Comparison of ENCODE assay signal across 8 cellular contexts in genomic region chr6:29976253-29976587, GRCh38. TPM values are rescaled to one million over a fixed set of nuclear protein-coding genes. Genes with fewer than 3 reads are reported as not detected.
DNase-seq lines count a peak whose midpoint lies in the region; ATAC-seq and TF ChIP-seq lines count a peak whose summit lies in the region.

No MANE protein-coding gene starts in this region.

- no peak for DNase-seq in T-helper 17 cell
- DNase-seq in fibroblast of mammary gland (ENCODE audit: low read depth) = no peak
- no peak for DNase-seq in psoas muscle
- no peak for DNase-seq in erythroblast (lab: John Stamatoyannopoulos, UW)
- DNase-seq in T-helper 9 cell = no peak

- peak; percentile 14 for ATAC-seq in GM18907 (IDR thresholded peaks at IDR 0.05; ENCODE audit: unreplicated experiment)
- ATAC-seq in T-helper 17 cell = no peak
- ATAC-seq in psoas muscle = no peak
- no peak for ATAC-seq in HG03095 (IDR thresholded peaks at IDR 0.05; ENCODE audit: unreplicated experiment)
- ATAC-seq in GM21529 (IDR thresholded peaks at IDR 0.05; ENCODE audit: unreplicated experiment) = no peak

- H3K4me3 ChIP-seq in fibroblast of mammary gland (ENCODE audit: control insufficient read depth, low read depth, low read length) (peak overlapping the region; percentile 56), psoas muscle (peak overlapping the region; percentile 75)

- 16 to 24% (median 20%) methylated on average over 8 of the region's 8 CpGs for WGBS in psoas muscle, 3 donors

- no peaks in the 10 kb centered on the region for H3K36me3 ChIP-seq in psoas muscle (ENCODE audit: insufficient read depth in 1 of 2, low read depth in 1 of 2)

- peaks cover 14% of the 10 kb centered on the region for H3K4me1 ChIP-seq in psoas muscle

- TF ChIP-seq CTCF in fibroblast of mammary gland (conservative IDR thresholded peaks at IDR 0.05; ENCODE audit: control insufficient read depth, insufficient read depth, low read depth, low read length) = no peak
- no peak for TF ChIP-seq CTCF in psoas muscle (IDR thresholded peaks at IDR 0.05)

- peak overlapping the region; percentile 92 for H3K27ac ChIP-seq in psoas muscle

- H3K36me3 Mint-ChIP-seq in T-helper 17 cell (ENCODE audit: low read depth) = peaks cover 19% of the 10 kb centered on the region

- H3K9me3 ChIP-seq in T-helper 17 cell (ENCODE audit: control insufficient read depth, low read length, poor library complexity, severe bottlenecking) (no peaks in the 10 kb centered on the region), psoas muscle (no peaks in the 10 kb centered on the region)

- TF ChIP-seq POLR2A in erythroblast (IDR thresholded peaks at IDR 0.05; ENCODE audit: low read length) = no peak

- peak overlapping the region; percentile 74 for H3K27ac Mint-ChIP-seq in T-helper 17 cell

- H3K27me3 Mint-ChIP-seq in T-helper 17 cell = peaks cover 55% of the 10 kb centered on the region

- H3K27me3 ChIP-seq in psoas muscle (ENCODE audit: insufficient read depth in 3 of 3, low read length in 2 of 3) = no peaks in the 10 kb centered on the region

- H3K4me3 Mint-ChIP-seq in T-helper 17 cell = peak overlapping the region; percentile 93

- peaks cover 47% of the 10 kb centered on the region for H3K4me1 Mint-ChIP-seq in T-helper 17 cell

- intact Hi-C loops in psoas muscle (cut with DNase I) = no loop called here

RNA-seq across cellular contexts. Expression of gene HLA-A, which starts 33.9 kb away (rescaled TPM):
- 1,000 to 10,000 TPM; 1,960 to 2,242 TPM for total RNA-seq in T-helper 17 cell
- 100 to 1,000 TPM in 3 of 4 donors, 10 to 100 TPM in 1; 86.6 to 204 (median 182) TPM for total RNA-seq in psoas muscle
- 100 to 1,000 TPM in 2 of 3 donors, 10 to 100 TPM in 1; 88.0 to 290 (median 125) TPM for polyA plus RNA-seq in psoas muscle

Comparison
In these comparisons a context has a peak if more than half of its experiments do, and no peak if none do; other contexts are left out.
1. RNA of gene HLA-A, which starts 33.9 kb away (total RNA-seq): 1,960 to 2,242 TPM in T-helper 17 cell; 86.6 to 204 TPM in psoas muscle; every median in the first group is over 4 times any median in the second.